In the genomic region with DNA sequence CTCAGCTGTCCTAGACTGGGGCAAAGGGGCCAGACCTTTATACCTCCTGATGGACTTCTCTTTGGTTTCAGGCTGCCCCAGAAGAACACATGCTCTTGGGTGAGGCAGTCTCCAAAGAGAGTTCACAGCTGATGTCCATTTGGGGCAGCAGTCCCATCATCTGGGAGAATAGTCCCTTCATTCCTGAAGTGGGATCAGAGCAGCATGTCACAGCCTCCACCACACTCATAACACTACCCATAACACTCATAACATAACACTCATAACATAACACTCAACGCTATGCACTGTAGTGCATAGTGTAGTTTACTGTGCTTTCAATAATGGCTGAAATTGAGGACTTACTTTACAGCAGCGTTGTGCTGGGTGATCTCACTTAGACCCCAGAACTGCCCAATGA, we compare ENCODE assay signal across 1 cellular context.
TF ChIP-seq lines count a peak whose summit lies in the region.

No MANE protein-coding gene starts in this region.

TF ChIP-seq in neural cell, 6 proteins besides CTCF, POLR2A, EP300 and RAD21 (continued from another document):
- TF ChIP-seq REST (IDR thresholded peaks at IDR 0.05; ENCODE audit: borderline replicate concordance), result no peak
